Comparison of ENCODE assay signal across 8 cellular contexts in the genomic region with DNA sequence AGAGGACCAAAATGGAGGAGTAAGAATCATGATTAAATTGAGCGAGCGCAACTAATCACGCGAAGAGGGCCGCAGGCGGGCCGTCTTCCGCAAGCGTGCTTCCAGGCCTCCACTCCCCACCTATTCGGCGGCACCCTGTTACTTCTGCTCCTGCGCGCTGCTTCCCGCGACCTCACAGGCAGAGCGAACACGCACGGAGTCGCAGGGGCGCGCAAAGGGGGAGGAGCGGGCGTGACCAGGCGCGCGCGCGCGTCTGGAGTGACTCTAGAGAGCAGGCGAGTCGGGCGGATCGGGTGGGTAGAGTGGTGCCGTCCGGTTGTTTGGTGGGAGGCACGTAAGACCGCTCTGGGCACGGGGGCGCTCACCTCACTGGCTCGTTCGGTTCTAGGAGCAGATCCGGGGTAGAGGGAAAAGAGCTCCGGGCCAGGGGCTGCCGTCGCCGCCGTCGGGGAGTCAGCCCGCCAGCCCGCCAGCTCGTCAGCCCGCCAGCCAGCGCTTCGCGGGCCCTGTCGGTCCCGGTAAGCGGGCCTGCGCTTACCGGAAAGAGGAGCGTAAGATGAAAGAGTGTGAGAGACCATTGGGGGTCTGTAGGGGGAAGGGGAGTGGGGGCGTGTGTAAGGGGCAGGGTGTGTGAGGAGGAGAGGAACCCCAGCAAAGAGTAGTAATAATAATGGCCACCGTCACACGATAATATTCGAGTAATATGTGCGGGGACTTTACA. TPM values are rescaled to one million over a fixed set of nuclear protein-coding genes. Genes with fewer than 3 reads are reported as not detected.
DNase-seq lines count a peak whose midpoint lies in the region; ATAC-seq and TF ChIP-seq lines count a peak whose summit lies in the region.

Gene CNOT8, plus strand, starts transcription at position 377 of the 721 bp plus-strand sequence. CDS start 4,652 bp downstream, outside the sequence.

- no peak for TF ChIP-seq CTCF in chondrocyte (IDR thresholded peaks at IDR 0.05)

- peak within 1 kb of the TSS; percentile 99 for H3K27ac Mint-ChIP-seq in chondrocyte (ENCODE audit: unreplicated experiment)

- peak within 1 kb of the TSS; percentile 77 for H3K4me3 Mint-ChIP-seq in chondrocyte (ENCODE audit: unreplicated experiment)

- peaks cover 2% of the 10 kb centered on the region for H3K36me3 Mint-ChIP-seq in chondrocyte (ENCODE audit: low read depth)

- ATAC-seq in HG03439 (IDR thresholded peaks at IDR 0.05; ENCODE audit: unreplicated experiment), result peak; percentile 80

- DNase-seq in AML-193 (lab: John Stamatoyannopoulos, UW), result peak; percentile 89 to 93
- peak; percentile 82 for DNase-seq in NCI-H510A treated with DMSO at 0.1 percent for 48 hours (lab: John Stamatoyannopoulos, UW)
- DNase-seq in activated CD4-positive, alpha-beta T cell treated with anti-CD3 and anti-CD28 coated beads for 24 hours (ENCODE audit: low read depth in 2 of 2), result peak; percentile 96 to 98
- DNase-seq in chondrocyte (ENCODE audit: low spot score), result peak; percentile 100
- DNase-seq in kidney glomerular epithelial cell (lab: John Stamatoyannopoulos, UW), result peak; percentile 93
- peak; percentile 93 to 95 for DNase-seq in stimulated activated CD4-positive, alpha-beta T cell treated with anti-CD3 and anti-CD28 coated beads, Interleukin-1b, Interleukin-23, amount 100 ng/mL, for 1 hour (ENCODE audit: low read depth in 2 of 2)

- TF ChIP-seq POLR2A in GM19193 (IDR thresholded peaks at IDR 0.05; ENCODE audit: extremely low read depth, insufficient read depth, insufficient read length), result peak; percentile 84

- H3K4me1 Mint-ChIP-seq in chondrocyte (ENCODE audit: low read depth), result peaks cover 43% of the 10 kb centered on the region

- H3K9me3 Mint-ChIP-seq in chondrocyte (ENCODE audit: low read depth), result no peaks in the 10 kb centered on the region

- H3K27me3 Mint-ChIP-seq in chondrocyte (ENCODE audit: low read depth), result no peaks in the 10 kb centered on the region

RNA-seq across cellular contexts. Expression of gene CNOT8, which starts in this region (rescaled TPM):
- 35.3 to 37.0 TPM (median 36.3 TPM) in 3 replicates for total RNA-seq in chondrocyte

Comparison
In these comparisons a context has a peak if more than half of its experiments do, and no peak if none do; other contexts are left out.
1. Peak in every context shown above with its lines: DNase-seq and ATAC-seq.